ENCODE assay signal across 1 cellular context in the genomic region with DNA sequence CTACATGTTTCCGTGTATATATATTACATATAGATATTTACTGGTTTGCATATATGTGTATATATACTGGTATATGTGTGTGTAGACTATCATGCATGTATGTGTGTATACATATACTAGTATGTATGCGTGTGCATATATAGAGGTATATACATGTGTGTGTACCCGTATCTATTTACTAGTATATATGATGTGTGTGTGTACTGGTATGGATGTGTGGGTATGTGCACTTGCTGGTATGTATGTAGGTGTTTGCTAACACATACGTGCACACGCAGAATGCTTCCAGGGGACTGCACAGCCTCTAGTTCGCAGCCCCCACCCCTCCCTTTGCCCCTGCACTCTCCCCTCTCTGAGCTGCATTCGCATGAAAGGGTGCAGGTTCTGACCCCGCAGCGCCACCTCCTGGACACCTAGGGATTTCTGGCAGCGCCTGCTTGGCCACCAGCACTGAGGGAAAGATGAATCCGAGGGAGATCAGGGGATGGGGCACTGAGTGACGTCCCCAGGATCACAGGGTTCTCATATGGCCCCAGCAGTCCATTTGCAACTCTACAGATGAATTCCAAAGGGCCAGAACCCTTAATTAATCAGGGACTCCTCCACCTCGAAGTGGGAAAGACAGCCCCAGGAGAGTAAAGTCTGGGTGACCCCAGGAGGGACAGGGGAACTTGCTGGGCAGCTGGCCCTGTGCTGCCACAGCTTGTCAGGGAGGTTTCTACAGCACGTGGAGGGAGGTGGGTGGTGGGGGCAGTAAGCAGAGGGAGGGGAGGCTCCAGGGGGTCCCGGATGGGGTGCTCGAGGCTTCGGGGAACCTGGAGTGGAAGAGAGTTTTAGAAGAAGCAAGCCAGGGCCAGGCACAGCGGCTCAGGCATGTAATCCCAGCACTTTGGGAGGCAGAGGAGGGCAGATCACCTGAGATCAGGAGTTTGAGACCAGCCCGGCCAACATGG.
TF ChIP-seq lines count a peak whose summit lies in the region.

No MANE protein-coding gene starts in this region.

TF ChIP-seq in GM23338, 12 proteins besides CTCF, POLR2A, EP300 and RAD21 (continued from another document):
- TF ChIP-seq REST (IDR thresholded peaks at IDR 0.05; ENCODE audit: unreplicated experiment) (no peak), ZNF114 (CRISPR knock-in tag; IDR thresholded peaks at IDR 0.05) (no peak), EZH2 (IDR thresholded peaks at IDR 0.05; ENCODE audit: low read depth, unreplicated experiment) (no peak), ZNF331 (CRISPR knock-in tag; IDR thresholded peaks at IDR 0.05; ENCODE audit: low read depth) (no peak), ZNF462 (CRISPR knock-in tag; IDR thresholded peaks at IDR 0.05) (no peak), NANOG (IDR thresholded peaks at IDR 0.05; ENCODE audit: borderline replicate concordance) (no peak), CREB1 (CRISPR knock-in tag; IDR thresholded peaks at IDR 0.05; ENCODE audit: low read depth) (no peak), EZH2phosphoT487 (IDR thresholded peaks at IDR 0.05; ENCODE audit: unreplicated experiment) (no peak), JUNB (IDR thresholded peaks at IDR 0.05; ENCODE audit: unreplicated experiment) (no peak), POLR2AphosphoS5 (IDR thresholded peaks at IDR 0.05; ENCODE audit: low read depth) (no peak)
- TF ChIP-seq, protein P1, sequence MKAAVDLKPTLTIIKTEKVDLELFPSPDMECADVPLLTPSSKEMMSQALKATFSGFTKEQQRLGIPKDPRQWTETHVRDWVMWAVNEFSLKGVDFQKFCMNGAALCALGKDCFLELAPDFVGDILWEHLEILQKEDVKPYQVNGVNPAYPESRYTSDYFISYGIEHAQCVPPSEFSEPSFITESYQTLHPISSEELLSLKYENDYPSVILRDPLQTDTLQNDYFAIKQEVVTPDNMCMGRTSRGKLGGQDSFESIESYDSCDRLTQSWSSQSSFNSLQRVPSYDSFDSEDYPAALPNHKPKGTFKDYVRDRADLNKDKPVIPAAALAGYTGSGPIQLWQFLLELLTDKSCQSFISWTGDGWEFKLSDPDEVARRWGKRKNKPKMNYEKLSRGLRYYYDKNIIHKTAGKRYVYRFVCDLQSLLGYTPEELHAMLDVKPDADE (IDR thresholded peaks at IDR 0.05), result no peak
